ENCODE assay signal across 2 cellular contexts in the genomic region with DNA sequence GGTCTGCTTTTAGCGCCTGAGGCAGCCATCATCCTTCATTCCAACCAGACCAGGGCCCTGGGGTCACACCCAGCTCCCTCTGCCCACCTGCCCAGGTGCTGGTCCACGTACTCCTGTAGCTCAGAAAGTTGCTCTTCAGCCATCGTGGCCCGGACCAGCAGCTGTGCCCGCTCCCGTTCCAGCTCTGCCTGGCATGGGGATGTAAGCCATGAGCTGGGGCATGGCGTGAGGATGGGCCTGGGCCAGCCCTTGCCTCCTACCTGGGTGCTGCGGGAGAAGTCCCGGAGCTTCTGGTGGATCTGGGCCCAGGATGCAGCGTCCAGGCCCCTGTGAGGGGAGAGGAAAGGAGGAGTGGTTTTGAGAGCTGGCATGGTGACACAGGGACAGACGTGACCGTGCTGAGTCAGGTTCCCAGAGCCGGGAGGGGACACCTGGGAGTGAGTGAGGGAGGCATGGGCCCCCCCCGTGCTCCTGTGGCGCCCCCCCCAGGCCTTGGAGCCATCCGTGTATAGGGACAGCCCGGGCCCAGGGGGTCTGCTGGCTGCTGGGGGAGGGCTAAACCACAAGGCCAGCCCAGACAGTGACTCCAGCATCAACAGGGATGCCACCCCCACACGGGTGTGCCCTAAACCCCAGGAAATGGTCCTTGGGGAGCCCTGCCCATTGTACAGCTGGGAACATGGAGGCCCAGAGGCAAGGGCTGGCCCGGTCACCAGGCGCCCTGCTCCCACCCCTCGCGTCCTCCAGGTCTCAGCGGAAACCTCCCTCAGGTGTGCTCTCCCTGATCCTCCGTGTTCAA.
TF ChIP-seq lines count a peak whose summit lies in the region.

No MANE protein-coding gene starts in this region.

TF ChIP-seq in HEK293, 187 proteins besides CTCF, POLR2A, EP300 and RAD21:
- TF ChIP-seq GLIS1 (tag by site-specific recombination; IDR thresholded peaks at IDR 0.05) (peak; percentile 22; the same call in 1 of the 2 replicates), PRDM1 (tag by site-specific recombination; IDR thresholded peaks at IDR 0.05) (no peak)
- TF ChIP-seq, protein P1, sequence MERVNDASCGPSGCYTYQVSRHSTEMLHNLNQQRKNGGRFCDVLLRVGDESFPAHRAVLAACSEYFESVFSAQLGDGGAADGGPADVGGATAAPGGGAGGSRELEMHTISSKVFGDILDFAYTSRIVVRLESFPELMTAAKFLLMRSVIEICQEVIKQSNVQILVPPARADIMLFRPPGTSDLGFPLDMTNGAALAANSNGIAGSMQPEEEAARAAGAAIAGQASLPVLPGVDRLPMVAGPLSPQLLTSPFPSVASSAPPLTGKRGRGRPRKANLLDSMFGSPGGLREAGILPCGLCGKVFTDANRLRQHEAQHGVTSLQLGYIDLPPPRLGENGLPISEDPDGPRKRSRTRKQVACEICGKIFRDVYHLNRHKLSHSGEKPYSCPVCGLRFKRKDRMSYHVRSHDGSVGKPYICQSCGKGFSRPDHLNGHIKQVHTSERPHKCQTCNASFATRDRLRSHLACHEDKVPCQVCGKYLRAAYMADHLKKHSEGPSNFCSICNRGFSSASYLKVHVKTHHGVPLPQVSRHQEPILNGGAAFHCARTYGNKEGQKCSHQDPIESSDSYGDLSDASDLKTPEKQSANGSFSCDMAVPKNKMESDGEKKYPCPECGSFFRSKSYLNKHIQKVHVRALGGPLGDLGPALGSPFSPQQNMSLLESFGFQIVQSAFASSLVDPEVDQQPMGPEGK (tag by site-specific recombination; IDR thresholded peaks at IDR 0.05), result peak; percentile 52; the same call in 1 of the 2 replicates
- TF ChIP-seq, protein P2, sequence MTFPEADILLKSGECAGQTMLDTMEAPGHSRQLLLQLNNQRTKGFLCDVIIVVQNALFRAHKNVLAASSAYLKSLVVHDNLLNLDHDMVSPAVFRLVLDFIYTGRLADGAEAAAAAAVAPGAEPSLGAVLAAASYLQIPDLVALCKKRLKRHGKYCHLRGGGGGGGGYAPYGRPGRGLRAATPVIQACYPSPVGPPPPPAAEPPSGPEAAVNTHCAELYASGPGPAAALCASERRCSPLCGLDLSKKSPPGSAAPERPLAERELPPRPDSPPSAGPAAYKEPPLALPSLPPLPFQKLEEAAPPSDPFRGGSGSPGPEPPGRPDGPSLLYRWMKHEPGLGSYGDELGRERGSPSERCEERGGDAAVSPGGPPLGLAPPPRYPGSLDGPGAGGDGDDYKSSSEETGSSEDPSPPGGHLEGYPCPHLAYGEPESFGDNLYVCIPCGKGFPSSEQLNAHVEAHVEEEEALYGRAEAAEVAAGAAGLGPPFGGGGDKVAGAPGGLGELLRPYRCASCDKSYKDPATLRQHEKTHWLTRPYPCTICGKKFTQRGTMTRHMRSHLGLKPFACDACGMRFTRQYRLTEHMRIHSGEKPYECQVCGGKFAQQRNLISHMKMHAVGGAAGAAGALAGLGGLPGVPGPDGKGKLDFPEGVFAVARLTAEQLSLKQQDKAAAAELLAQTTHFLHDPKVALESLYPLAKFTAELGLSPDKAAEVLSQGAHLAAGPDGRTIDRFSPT (tag by site-specific recombination; IDR thresholded peaks at IDR 0.05), result peak; percentile 4; the same call in 1 of the 2 replicates

TF ChIP-seq in K562, 482 proteins besides CTCF, POLR2A, EP300 and RAD21 (continues in another document):
- TF ChIP-seq TOE1 (IDR thresholded peaks at IDR 0.05; ENCODE audit: borderline replicate concordance) (no peak), TOE1 (CRISPR knock-in tag; IDR thresholded peaks at IDR 0.05; ENCODE audit: borderline replicate concordance, low read depth) (no peak), TAF15 (IDR thresholded peaks at IDR 0.05; ENCODE audit: low read depth, low read length) (no peak), DACH1 (IDR thresholded peaks at IDR 0.05; ENCODE audit: partially characterized antibody) (no peak), ARNT (IDR thresholded peaks at IDR 0.05) (no peak), BMI1 (IDR thresholded peaks at IDR 0.05; ENCODE audit: low read length) (no peak), HNRNPL (IDR thresholded peaks at IDR 0.05; ENCODE audit: low read depth, low read length) (no peak), HNRNPH1 (optimal IDR thresholded peaks at IDR 0.05; ENCODE audit: low read depth, low read length) (no peak), SMAD1 (IDR thresholded peaks at IDR 0.05; ENCODE audit: low read depth, low read length, partially characterized antibody) (no peak), CHD4 (IDR thresholded peaks at IDR 0.05; ENCODE audit: insufficient read depth, insufficient replicate concordance, low read depth, low read length, poor library complexity, severe bottlenecking) (no peak), POLR2G (IDR thresholded peaks at IDR 0.05; ENCODE audit: low read depth, low read length) (peak; percentile 60; the same call in 1 of the 2 replicates), KAT7 (CRISPR knock-in tag; IDR thresholded peaks at IDR 0.05; ENCODE audit: borderline replicate concordance) (no peak), MAZ (CRISPR knock-in tag; conservative IDR thresholded peaks at IDR 0.05 in 1 of 2, IDR thresholded peaks at IDR 0.05 in 1 of 2) (peak in 1 of 2 experiments; percentile 36; a peak in 1 of 4 replicates), RBM25 (IDR thresholded peaks at IDR 0.05; ENCODE audit: low read depth, low read length, severe bottlenecking) (peak; percentile 69)
- TF ChIP-seq, protein P3, sequence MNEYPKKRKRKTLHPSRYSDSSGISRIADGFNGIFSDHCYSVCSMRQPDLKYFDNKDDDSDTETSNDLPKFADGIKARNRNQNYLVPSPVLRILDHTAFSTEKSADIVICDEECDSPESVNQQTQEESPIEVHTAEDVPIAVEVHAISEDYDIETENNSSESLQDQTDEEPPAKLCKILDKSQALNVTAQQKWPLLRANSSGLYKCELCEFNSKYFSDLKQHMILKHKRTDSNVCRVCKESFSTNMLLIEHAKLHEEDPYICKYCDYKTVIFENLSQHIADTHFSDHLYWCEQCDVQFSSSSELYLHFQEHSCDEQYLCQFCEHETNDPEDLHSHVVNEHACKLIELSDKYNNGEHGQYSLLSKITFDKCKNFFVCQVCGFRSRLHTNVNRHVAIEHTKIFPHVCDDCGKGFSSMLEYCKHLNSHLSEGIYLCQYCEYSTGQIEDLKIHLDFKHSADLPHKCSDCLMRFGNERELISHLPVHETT (CRISPR knock-in tag; conservative IDR thresholded peaks at IDR 0.05 in 1 of 2, IDR thresholded peaks at IDR 0.05 in 1 of 2), result no peak
- TF ChIP-seq, protein P4, sequence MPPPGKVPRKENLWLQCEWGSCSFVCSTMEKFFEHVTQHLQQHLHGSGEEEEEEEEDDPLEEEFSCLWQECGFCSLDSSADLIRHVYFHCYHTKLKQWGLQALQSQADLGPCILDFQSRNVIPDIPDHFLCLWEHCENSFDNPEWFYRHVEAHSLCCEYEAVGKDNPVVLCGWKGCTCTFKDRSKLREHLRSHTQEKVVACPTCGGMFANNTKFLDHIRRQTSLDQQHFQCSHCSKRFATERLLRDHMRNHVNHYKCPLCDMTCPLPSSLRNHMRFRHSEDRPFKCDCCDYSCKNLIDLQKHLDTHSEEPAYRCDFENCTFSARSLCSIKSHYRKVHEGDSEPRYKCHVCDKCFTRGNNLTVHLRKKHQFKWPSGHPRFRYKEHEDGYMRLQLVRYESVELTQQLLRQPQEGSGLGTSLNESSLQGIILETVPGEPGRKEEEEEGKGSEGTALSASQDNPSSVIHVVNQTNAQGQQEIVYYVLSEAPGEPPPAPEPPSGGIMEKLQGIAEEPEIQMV (tag; conservative IDR thresholded peaks at IDR 0.05; ENCODE audit: low read depth), result no peak
- TF ChIP-seq, protein P5, sequence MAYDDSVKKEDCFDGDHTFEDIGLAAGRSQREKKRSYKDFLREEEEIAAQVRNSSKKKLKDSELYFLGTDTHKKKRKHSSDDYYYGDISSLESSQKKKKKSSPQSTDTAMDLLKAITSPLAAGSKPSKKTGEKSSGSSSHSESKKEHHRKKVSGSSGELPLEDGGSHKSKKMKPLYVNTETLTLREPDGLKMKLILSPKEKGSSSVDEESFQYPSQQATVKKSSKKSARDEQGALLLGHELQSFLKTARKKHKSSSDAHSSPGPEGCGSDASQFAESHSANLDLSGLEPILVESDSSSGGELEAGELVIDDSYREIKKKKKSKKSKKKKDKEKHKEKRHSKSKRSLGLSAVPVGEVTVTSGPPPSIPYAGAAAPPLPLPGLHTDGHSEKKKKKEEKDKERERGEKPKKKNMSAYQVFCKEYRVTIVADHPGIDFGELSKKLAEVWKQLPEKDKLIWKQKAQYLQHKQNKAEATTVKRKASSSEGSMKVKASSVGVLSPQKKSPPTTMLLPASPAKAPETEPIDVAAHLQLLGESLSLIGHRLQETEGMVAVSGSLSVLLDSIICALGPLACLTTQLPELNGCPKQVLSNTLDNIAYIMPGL (CRISPR knock-in tag; IDR thresholded peaks at IDR 0.05), result no peak
- TF ChIP-seq, protein P6, sequence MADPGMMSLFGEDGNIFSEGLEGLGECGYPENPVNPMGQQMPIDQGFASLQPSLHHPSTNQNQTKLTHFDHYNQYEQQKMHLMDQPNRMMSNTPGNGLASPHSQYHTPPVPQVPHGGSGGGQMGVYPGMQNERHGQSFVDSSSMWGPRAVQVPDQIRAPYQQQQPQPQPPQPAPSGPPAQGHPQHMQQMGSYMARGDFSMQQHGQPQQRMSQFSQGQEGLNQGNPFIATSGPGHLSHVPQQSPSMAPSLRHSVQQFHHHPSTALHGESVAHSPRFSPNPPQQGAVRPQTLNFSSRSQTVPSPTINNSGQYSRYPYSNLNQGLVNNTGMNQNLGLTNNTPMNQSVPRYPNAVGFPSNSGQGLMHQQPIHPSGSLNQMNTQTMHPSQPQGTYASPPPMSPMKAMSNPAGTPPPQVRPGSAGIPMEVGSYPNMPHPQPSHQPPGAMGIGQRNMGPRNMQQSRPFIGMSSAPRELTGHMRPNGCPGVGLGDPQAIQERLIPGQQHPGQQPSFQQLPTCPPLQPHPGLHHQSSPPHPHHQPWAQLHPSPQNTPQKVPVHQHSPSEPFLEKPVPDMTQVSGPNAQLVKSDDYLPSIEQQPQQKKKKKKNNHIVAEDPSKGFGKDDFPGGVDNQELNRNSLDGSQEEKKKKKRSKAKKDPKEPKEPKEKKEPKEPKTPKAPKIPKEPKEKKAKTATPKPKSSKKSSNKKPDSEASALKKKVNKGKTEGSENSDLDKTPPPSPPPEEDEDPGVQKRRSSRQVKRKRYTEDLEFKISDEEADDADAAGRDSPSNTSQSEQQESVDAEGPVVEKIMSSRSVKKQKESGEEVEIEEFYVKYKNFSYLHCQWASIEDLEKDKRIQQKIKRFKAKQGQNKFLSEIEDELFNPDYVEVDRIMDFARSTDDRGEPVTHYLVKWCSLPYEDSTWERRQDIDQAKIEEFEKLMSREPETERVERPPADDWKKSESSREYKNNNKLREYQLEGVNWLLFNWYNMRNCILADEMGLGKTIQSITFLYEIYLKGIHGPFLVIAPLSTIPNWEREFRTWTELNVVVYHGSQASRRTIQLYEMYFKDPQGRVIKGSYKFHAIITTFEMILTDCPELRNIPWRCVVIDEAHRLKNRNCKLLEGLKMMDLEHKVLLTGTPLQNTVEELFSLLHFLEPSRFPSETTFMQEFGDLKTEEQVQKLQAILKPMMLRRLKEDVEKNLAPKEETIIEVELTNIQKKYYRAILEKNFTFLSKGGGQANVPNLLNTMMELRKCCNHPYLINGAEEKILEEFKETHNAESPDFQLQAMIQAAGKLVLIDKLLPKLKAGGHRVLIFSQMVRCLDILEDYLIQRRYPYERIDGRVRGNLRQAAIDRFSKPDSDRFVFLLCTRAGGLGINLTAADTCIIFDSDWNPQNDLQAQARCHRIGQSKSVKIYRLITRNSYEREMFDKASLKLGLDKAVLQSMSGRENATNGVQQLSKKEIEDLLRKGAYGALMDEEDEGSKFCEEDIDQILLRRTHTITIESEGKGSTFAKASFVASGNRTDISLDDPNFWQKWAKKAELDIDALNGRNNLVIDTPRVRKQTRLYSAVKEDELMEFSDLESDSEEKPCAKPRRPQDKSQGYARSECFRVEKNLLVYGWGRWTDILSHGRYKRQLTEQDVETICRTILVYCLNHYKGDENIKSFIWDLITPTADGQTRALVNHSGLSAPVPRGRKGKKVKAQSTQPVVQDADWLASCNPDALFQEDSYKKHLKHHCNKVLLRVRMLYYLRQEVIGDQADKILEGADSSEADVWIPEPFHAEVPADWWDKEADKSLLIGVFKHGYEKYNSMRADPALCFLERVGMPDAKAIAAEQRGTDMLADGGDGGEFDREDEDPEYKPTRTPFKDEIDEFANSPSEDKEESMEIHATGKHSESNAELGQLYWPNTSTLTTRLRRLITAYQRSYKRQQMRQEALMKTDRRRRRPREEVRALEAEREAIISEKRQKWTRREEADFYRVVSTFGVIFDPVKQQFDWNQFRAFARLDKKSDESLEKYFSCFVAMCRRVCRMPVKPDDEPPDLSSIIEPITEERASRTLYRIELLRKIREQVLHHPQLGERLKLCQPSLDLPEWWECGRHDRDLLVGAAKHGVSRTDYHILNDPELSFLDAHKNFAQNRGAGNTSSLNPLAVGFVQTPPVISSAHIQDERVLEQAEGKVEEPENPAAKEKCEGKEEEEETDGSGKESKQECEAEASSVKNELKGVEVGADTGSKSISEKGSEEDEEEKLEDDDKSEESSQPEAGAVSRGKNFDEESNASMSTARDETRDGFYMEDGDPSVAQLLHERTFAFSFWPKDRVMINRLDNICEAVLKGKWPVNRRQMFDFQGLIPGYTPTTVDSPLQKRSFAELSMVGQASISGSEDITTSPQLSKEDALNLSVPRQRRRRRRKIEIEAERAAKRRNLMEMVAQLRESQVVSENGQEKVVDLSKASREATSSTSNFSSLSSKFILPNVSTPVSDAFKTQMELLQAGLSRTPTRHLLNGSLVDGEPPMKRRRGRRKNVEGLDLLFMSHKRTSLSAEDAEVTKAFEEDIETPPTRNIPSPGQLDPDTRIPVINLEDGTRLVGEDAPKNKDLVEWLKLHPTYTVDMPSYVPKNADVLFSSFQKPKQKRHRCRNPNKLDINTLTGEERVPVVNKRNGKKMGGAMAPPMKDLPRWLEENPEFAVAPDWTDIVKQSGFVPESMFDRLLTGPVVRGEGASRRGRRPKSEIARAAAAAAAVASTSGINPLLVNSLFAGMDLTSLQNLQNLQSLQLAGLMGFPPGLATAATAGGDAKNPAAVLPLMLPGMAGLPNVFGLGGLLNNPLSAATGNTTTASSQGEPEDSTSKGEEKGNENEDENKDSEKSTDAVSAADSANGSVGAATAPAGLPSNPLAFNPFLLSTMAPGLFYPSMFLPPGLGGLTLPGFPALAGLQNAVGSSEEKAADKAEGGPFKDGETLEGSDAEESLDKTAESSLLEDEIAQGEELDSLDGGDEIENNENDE (IDR thresholded peaks at IDR 0.05; ENCODE audit: low read depth, low read length), result no peak
- TF ChIP-seq, protein P7, sequence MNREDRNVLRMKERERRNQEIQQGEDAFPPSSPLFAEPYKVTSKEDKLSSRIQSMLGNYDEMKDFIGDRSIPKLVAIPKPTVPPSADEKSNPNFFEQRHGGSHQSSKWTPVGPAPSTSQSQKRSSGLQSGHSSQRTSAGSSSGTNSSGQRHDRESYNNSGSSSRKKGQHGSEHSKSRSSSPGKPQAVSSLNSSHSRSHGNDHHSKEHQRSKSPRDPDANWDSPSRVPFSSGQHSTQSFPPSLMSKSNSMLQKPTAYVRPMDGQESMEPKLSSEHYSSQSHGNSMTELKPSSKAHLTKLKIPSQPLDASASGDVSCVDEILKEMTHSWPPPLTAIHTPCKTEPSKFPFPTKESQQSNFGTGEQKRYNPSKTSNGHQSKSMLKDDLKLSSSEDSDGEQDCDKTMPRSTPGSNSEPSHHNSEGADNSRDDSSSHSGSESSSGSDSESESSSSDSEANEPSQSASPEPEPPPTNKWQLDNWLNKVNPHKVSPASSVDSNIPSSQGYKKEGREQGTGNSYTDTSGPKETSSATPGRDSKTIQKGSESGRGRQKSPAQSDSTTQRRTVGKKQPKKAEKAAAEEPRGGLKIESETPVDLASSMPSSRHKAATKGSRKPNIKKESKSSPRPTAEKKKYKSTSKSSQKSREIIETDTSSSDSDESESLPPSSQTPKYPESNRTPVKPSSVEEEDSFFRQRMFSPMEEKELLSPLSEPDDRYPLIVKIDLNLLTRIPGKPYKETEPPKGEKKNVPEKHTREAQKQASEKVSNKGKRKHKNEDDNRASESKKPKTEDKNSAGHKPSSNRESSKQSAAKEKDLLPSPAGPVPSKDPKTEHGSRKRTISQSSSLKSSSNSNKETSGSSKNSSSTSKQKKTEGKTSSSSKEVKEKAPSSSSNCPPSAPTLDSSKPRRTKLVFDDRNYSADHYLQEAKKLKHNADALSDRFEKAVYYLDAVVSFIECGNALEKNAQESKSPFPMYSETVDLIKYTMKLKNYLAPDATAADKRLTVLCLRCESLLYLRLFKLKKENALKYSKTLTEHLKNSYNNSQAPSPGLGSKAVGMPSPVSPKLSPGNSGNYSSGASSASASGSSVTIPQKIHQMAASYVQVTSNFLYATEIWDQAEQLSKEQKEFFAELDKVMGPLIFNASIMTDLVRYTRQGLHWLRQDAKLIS (CRISPR knock-in tag; IDR thresholded peaks at IDR 0.05), result no peak
